Comparison of ENCODE assay signal across 2 cellular contexts in genomic region chr20:44271915-44272663, GRCh38.
TF ChIP-seq lines count a peak whose summit lies in the region.

No MANE protein-coding gene starts in this region.

TF ChIP-seq in SK-N-SH, 30 proteins besides CTCF, POLR2A, EP300 and RAD21 (continued from another document):
- TF ChIP-seq SIN3A (IDR thresholded peaks at IDR 0.05; ENCODE audit: borderline replicate concordance, low read depth, low read length), result no peak

TF ChIP-seq in SK-N-SH treated with all-trans-retinoic acid at 6 μM for 48 hours, 23 proteins besides CTCF, POLR2A, EP300 and RAD21 (continued from another document):
- TF ChIP-seq PATZ1 (CRISPR knock-in tag; IDR thresholded peaks at IDR 0.05; ENCODE audit: borderline replicate concordance) (no peak), OSR1 (CRISPR knock-in tag; IDR thresholded peaks at IDR 0.05) (no peak), GLIS3 (CRISPR knock-in tag; IDR thresholded peaks at IDR 0.05) (no peak), TCF4 (CRISPR knock-in tag; IDR thresholded peaks at IDR 0.05; ENCODE audit: borderline replicate concordance) (no peak), ZNF8 (CRISPR knock-in tag; IDR thresholded peaks at IDR 0.05) (no peak), ISL1 (CRISPR knock-in tag; IDR thresholded peaks at IDR 0.05) (no peak), SNAI2 (CRISPR knock-in tag; IDR thresholded peaks at IDR 0.05) (no peak), ZNF70 (CRISPR knock-in tag; IDR thresholded peaks at IDR 0.05) (no peak)
- TF ChIP-seq, protein P1, sequence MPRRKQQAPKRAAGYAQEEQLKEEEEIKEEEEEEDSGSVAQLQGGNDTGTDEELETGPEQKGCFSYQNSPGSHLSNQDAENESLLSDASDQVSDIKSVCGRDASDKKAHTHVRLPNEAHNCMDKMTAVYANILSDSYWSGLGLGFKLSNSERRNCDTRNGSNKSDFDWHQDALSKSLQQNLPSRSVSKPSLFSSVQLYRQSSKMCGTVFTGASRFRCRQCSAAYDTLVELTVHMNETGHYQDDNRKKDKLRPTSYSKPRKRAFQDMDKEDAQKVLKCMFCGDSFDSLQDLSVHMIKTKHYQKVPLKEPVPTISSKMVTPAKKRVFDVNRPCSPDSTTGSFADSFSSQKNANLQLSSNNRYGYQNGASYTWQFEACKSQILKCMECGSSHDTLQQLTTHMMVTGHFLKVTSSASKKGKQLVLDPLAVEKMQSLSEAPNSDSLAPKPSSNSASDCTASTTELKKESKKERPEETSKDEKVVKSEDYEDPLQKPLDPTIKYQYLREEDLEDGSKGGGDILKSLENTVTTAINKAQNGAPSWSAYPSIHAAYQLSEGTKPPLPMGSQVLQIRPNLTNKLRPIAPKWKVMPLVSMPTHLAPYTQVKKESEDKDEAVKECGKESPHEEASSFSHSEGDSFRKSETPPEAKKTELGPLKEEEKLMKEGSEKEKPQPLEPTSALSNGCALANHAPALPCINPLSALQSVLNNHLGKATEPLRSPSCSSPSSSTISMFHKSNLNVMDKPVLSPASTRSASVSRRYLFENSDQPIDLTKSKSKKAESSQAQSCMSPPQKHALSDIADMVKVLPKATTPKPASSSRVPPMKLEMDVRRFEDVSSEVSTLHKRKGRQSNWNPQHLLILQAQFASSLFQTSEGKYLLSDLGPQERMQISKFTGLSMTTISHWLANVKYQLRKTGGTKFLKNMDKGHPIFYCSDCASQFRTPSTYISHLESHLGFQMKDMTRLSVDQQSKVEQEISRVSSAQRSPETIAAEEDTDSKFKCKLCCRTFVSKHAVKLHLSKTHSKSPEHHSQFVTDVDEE (CRISPR knock-in tag; IDR thresholded peaks at IDR 0.05), result no peak
- TF ChIP-seq, protein P2, sequence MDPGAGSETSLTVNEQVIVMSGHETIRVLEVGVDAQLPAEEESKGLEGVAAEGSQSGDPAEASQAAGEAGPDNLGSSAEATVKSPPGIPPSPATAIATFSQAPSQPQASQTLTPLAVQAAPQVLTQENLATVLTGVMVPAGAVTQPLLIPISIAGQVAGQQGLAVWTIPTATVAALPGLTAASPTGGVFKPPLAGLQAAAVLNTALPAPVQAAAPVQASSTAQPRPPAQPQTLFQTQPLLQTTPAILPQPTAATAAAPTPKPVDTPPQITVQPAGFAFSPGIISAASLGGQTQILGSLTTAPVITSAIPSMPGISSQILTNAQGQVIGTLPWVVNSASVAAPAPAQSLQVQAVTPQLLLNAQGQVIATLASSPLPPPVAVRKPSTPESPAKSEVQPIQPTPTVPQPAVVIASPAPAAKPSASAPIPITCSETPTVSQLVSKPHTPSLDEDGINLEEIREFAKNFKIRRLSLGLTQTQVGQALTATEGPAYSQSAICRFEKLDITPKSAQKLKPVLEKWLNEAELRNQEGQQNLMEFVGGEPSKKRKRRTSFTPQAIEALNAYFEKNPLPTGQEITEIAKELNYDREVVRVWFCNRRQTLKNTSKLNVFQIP (CRISPR knock-in tag; IDR thresholded peaks at IDR 0.05; ENCODE audit: borderline replicate concordance, low read depth), result no peak
